Comparison of ENCODE assay signal across 11 cellular contexts in the genomic region with DNA sequence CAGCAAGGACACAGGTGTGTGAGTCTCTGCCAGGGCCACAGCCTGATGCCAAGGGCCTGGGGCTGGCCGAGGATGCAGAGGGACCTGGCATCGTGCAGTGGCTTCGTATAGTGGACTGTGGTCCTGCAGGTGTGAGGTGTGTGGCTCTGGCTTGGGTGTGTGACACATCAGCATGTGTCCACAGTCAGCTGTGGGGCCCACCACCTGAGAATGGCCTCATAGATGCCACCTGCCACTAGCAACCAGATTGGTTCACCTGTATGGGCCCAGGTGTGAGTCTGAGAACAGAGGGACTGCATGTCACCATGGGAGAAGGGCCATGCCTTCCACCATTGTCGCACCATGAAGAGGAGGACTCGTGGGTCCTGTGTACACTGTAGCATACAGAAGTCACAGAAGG. TPM values are rescaled to one million over a fixed set of nuclear protein-coding genes. Genes with fewer than 3 reads are reported as not detected.
A peak's percentile ranks its signal among the peaks of the same experiment; 100 is the strongest.
DNase-seq lines count a peak whose midpoint lies in the region; ATAC-seq, FAIRE-seq and TF ChIP-seq lines count a peak whose summit lies in the region.
"Had no signal": no experiment of that assay in that cellular context is flagged by ENCODE, and none has a peak within 500 bp of the region (broad histone marks: within the 10 kb centered on the region; RNA-seq: fewer than 3 reads in every experiment).

No MANE protein-coding gene starts in this region.

- no peaks in the 10 kb centered on the region for H3K36me3 Mint-ChIP-seq in mesothelial cell of epicardium
- H3K36me3 Mint-ChIP-seq in CD4-positive, alpha-beta T cell (ENCODE audit: low read depth) = no peaks in the 10 kb centered on the region
- H3K36me3 Mint-ChIP-seq: naive thymus-derived CD8-positive, alpha-beta T cell had no signal

- TF ChIP-seq RAD21 in K562 (CRISPR knock-in tag; conservative IDR thresholded peaks at IDR 0.05 in 1 of 2, IDR thresholded peaks at IDR 0.05 in 1 of 2) = no peak

- no peaks in the 10 kb centered on the region for H3K9me1 ChIP-seq in K562 (ENCODE audit: control insufficient read depth, insufficient read depth, low read length)

- POLR2A ChIA-PET in K562 (lab: Yijun Ruan, JAX) = interaction anchor here (1.5 kb wide), 1 partner anchor 12 kb away, joined by 4 read pairs; no protein-coding TSS in a partner anchor
- POLR2A ChIA-PET in CD4-positive, alpha-beta T cell (lab: Charles Lee) = no interaction called here

- peak overlapping the region in 1 of 2 experiments; percentile 70; a peak in 2 of 4 replicates for H3K9ac ChIP-seq in K562 (ENCODE audit: insufficient read depth in 1 of 2, low read depth in 2 of 2, low read length in 2 of 2)

- in situ Hi-C loops in K562 (cut with MboI) = no loop called here

- no peaks in the 10 kb centered on the region for H3K27me3 Mint-ChIP-seq in mesothelial cell of epicardium (ENCODE audit: low read depth)
- H3K27me3 Mint-ChIP-seq in CD4-positive, alpha-beta T cell = peaks cover 30% of the 10 kb centered on the region

- intact Hi-C loops in K562 (cut with micrococcal nuclease) (loop anchor here (2.0 kb wide), 1 partner anchor 17 kb away; no protein-coding TSS in a partner anchor), stomach (cut with DNase I; ENCODE audit: low total_unique reads) (no loop called here)
- intact Hi-C loops in CD4-positive, alpha-beta T cell (cut with DNase I, micrococcal nuclease) = no loop called here

- no peak for TF ChIP-seq EP300 in K562 (IDR thresholded peaks at IDR 0.05; ENCODE audit: low read length)
- TF ChIP-seq EP300 in stomach (IDR thresholded peaks at IDR 0.05) = no peak

- CTCF ChIA-PET in K562 (lab: Yijun Ruan, JAX; ENCODE audit: low intra/inter-chr PET ratio) = no interaction called here
- CTCF ChIA-PET in CD4-positive, alpha-beta T cell (lab: Charles Lee) = no interaction called here

- no peaks in the 10 kb centered on the region for H4K20me1 ChIP-seq in K562 (replicated peaks; ENCODE audit: control insufficient read depth, insufficient read depth, low read length)

- DNase-seq in HTR-8/SVneo (ENCODE audit: insufficient read length, low spot score) (no peak), K562 (ENCODE audit: extremely low read depth in 1 of 4, low spot score in 3 of 4) (peak in 1 of 4 experiments; percentile 2), mesothelial cell of epicardium (ENCODE audit: low spot score in 2 of 2, unreplicated experiment in 2 of 2) (no peak), stomach (no peak), NCI-H2107 treated with DMSO at 0.1 percent for 48 hours (lab: John Stamatoyannopoulos, UW; ENCODE audit: unreplicated experiment) (no peak)
- no peak for DNase-seq in CD4-positive, alpha-beta T cell
- DNase-seq: activated CD4-positive, alpha-beta T cell treated with anti-CD3 and anti-CD28 coated beads, Interleukin-2, amount 50 U/mL, for 4 hours; naive thymus-derived CD8-positive, alpha-beta T cell had no signal

- no peak overlapping the region for H2AFZ ChIP-seq in K562 (ENCODE audit: low read depth, low read length)

- H3K4me2 ChIP-seq in K562 (ENCODE audit: insufficient read depth, low read length) = no peak overlapping the region

- peaks cover 39% of the 10 kb centered on the region for H3K79me2 ChIP-seq in K562 (ENCODE audit: control insufficient read depth, insufficient read depth, low read length)

- peak; percentile 57 for FAIRE-seq in HTR-8/SVneo (lab: Jason Lieb, UNC)
- no peak for FAIRE-seq in K562 (lab: Jason Lieb, UNC)

- H3K4me3 ChIP-seq in K562 (no peak overlapping the region), stomach (peak overlapping the region; percentile 26 to 57 (median 40))

- BruUV-seq in K562 (replicated peaks; lab: Mats Ljungman, UMichigan) = no TSS peak

- H3K36me3 ChIP-seq in K562 (ENCODE audit: control insufficient read depth, insufficient read depth, low read length) (peaks cover 31% of the 10 kb centered on the region; the same call in 2 of the 3 replicates), stomach (no peaks in the 10 kb centered on the region)

- H3K9me3 Mint-ChIP-seq in mesothelial cell of epicardium = no peaks in the 10 kb centered on the region
- H3K9me3 Mint-ChIP-seq in CD4-positive, alpha-beta T cell = no peaks in the 10 kb centered on the region
- H3K9me3 Mint-ChIP-seq: naive thymus-derived CD8-positive, alpha-beta T cell had no signal

- H3K4me1 Mint-ChIP-seq in mesothelial cell of epicardium = peaks cover 40% of the 10 kb centered on the region
- no peaks in the 10 kb centered on the region for H3K4me1 Mint-ChIP-seq in CD4-positive, alpha-beta T cell (ENCODE audit: low read depth)

- H3K9me3 ChIP-seq in K562 (replicated peaks; ENCODE audit: control insufficient read depth, insufficient read depth, low read depth, low read length) (no peaks in the 10 kb centered on the region), stomach (no peaks in the 10 kb centered on the region)
- no peaks in the 10 kb centered on the region for H3K9me3 ChIP-seq in CD4-positive, alpha-beta T cell (ENCODE audit: control insufficient read depth, low read length)

- no peaks in the 10 kb centered on the region for H3K27me3 ChIP-seq in K562 (ENCODE audit: control insufficient read depth in 2 of 2, insufficient read depth in 2 of 2, low read length in 2 of 2)
- H3K27me3 ChIP-seq in stomach = peaks cover 0 to 26% (median 12%) of the 10 kb centered on the region in 3 donors
- H3K27me3 ChIP-seq in CD4-positive, alpha-beta T cell (ENCODE audit: control insufficient read depth, insufficient read depth, low read length) = peaks cover 16% of the 10 kb centered on the region

- ATAC-seq in K562 (no peak), HG02678 (IDR thresholded peaks at IDR 0.05; ENCODE audit: unreplicated experiment) (no peak), GM18517 (IDR thresholded peaks at IDR 0.05; ENCODE audit: unreplicated experiment) (no peak)
- no peak for ATAC-seq in CD4-positive, alpha-beta T cell (ENCODE audit: poor library complexity)
- ATAC-seq: naive thymus-derived CD8-positive, alpha-beta T cell had no signal

- H3K27ac Mint-ChIP-seq in mesothelial cell of epicardium = peak overlapping the region; percentile 25
- H3K27ac Mint-ChIP-seq in CD4-positive, alpha-beta T cell = no peak overlapping the region
- H3K27ac Mint-ChIP-seq: naive thymus-derived CD8-positive, alpha-beta T cell had no signal

- no peak overlapping the region for H3K4me3 Mint-ChIP-seq in mesothelial cell of epicardium
- H3K4me3 Mint-ChIP-seq in CD4-positive, alpha-beta T cell = no peak overlapping the region

- no peak for TF ChIP-seq CTCF in K562 (IDR thresholded peaks at IDR 0.05 in 2 of 3, conservative IDR thresholded peaks at IDR 0.05 in 1 of 3; ENCODE audit: insufficient read depth in 2 of 3, low read depth in 1 of 3, low read length in 3 of 3)
- no peak for TF ChIP-seq CTCF in mesothelial cell of epicardium (IDR thresholded peaks at IDR 0.05; ENCODE audit: unreplicated experiment)
- no peak for TF ChIP-seq CTCF in stomach (IDR thresholded peaks at IDR 0.05)
- no peak for TF ChIP-seq CTCF in CD4-positive, alpha-beta T cell (IDR thresholded peaks at IDR 0.05)

- no peak for TF ChIP-seq POLR2A in K562 (conservative IDR thresholded peaks at IDR 0.05)
- no peak for TF ChIP-seq POLR2A in stomach (IDR thresholded peaks at IDR 0.05)

- H3K4me1 ChIP-seq in K562 (replicated peaks in 1 of 2; ENCODE audit: control insufficient read depth in 2 of 2, insufficient read depth in 2 of 2, low read length in 2 of 2) (peaks cover 10 to 54% of the 10 kb centered on the region in 2 experiments; a peak in 4 of 5 replicates), stomach (peaks cover 23 to 73% (median 48%) of the 10 kb centered on the region in 4 donors)

- H3K27ac ChIP-seq in K562 (ENCODE audit: extremely low read depth, low read depth, low read length) (no peak overlapping the region), stomach (peak overlapping the region; percentile 73 to 92 (median 89))
- no peak overlapping the region for H3K27ac ChIP-seq in CD4-positive, alpha-beta T cell (ENCODE audit: low read depth, low read length)

- WGBS in K562 (ENCODE audit: insufficient coverage, low coverage, missing lambda C conversion rate) = 89% methylated on average over 5 of the region's 5 CpGs
- whole genome bisulfite sequencing in stomach, 5 donors = 55 to 86% (median 85%) methylated on average over 4 to 5 of the region's 5 CpGs

RNA-seq across cellular contexts. Expression of gene PPP1R14A, which starts 2.4 kb away (rescaled TPM):
- total RNA-seq in K562 (2011; cell fraction: chromatin; rRNA removed; ENCODE audit: low replicate concordance) = 6.6 and 11.8 TPM in 2 replicates
- 9.3 and 13.7 TPM in 2 replicates for total RNA-seq in K562 (2011; cell fraction: nucleolus; rRNA removed)
- total RNA-seq in K562 (2011; cell fraction: nucleoplasm; rRNA removed) = 11.6 and 12.5 TPM in 2 replicates
- total RNA-seq in K562 (2014; rRNA removed) (60.7 and 74.0 TPM in 2 replicates), K562 (2014; rRNA removed; fragmentation: Illumina TruSeq; extraction: Trizol) (0.80 and 1.7 TPM in 2 replicates), K562 (2015; rRNA removed; fragmentation: Illumina TruSeq; extraction: Trizol) (6.5 and 7.5 TPM in 2 replicates), K562 (2021) (107 TPM in 2 replicates), mesothelial cell of epicardium (13.6 to 14.8 TPM (median 13.8 TPM) in 3 replicates), stomach (100 to 1,000 TPM in 1 of 5 donors, 10 to 100 TPM in 3, 1 to 10 TPM in 1; 8.8 to 197 (median 31.6) TPM)
- polyA plus RNA-seq in K562 (2011; rRNA removed) (24.7 and 26.4 TPM in 2 replicates), K562 (2014; fragmentation: Illumina TruSeq; extraction: Trizol) (12.1 and 31.5 TPM in 2 replicates), K562 (2014; fragmentation: Nextera tagmentation; extraction: Ambion mirVana) (1 to 10 TPM in 1 of 2 experiments, under 1 TPM in 1; 0.44 to 1.1 TPM), K562 (2014; rRNA removed) (179 and 181 TPM in 2 replicates), stomach (100 to 1,000 TPM in 1 of 3 donors, 10 to 100 TPM in 2; 53.2 to 138 (median 54.9) TPM)
- polyA plus RNA-seq in K562 (2011; cell fraction: cytosol; rRNA removed) = 41.0 and 143 TPM in 2 replicates
- polyA plus RNA-seq in K562 (2011; cell fraction: nucleus; rRNA removed) = 21.3 and 32.8 TPM in 2 replicates
- 67.8 and 104 TPM in 2 replicates for polyA plus RNA-seq in K562 (2012)
- 1.6 and 1.9 TPM in 2 replicates for polyA minus RNA-seq in K562 (2011; rRNA and poly(A)+ RNA removed)
- polyA minus RNA-seq in K562 (2011; cell fraction: cytosol; rRNA and poly(A)+ RNA removed) = 10.9 and 22.5 TPM in 2 replicates
- 5.1 and 10.1 TPM in 2 replicates for polyA minus RNA-seq in K562 (2011; cell fraction: nucleus; rRNA and poly(A)+ RNA removed)
- not detected for total RNA-seq in CD4-positive, alpha-beta T cell
- total RNA-seq: M059J had no signal
- polyA plus RNA-seq: naive thymus-derived CD8-positive, alpha-beta T cell had no signal

RNA-seq across cellular contexts. Expression of gene SPINT2, which starts 10.6 kb away (rescaled TPM):
- 0.49 and 2.1 TPM in 2 replicates for total RNA-seq in K562 (2011; cell fraction: chromatin; rRNA removed; ENCODE audit: low replicate concordance)
- 1.7 and 3.2 TPM in 2 replicates for total RNA-seq in K562 (2011; cell fraction: nucleolus; rRNA removed)
- total RNA-seq in K562 (2011; cell fraction: nucleoplasm; rRNA removed) = 0.73 and 4.7 TPM in 2 replicates
- total RNA-seq in K562 (2014; rRNA removed) (1.0 and 3.5 TPM in 2 replicates), K562 (2014; rRNA removed; fragmentation: Illumina TruSeq; extraction: Trizol) (0.38 and 0.84 TPM in 2 replicates), K562 (2015; rRNA removed; fragmentation: Illumina TruSeq; extraction: Trizol) (0.65 and 1.4 TPM in 2 replicates), K562 (2021) (1.9 and 2.1 TPM in 2 replicates), mesothelial cell of epicardium (277 to 312 TPM (median 299 TPM) in 3 replicates), stomach (1,000 to 10,000 TPM in 1 of 5 donors, 100 to 1,000 TPM in 2, 10 to 100 TPM in 2; 29.8 to 1,508 (median 255) TPM)
- polyA plus RNA-seq in K562 (2011; rRNA removed) (4.5 and 4.6 TPM in 2 replicates), K562 (2014; fragmentation: Illumina TruSeq; extraction: Trizol) (3.6 and 4.4 TPM in 2 replicates), K562 (2014; fragmentation: Nextera tagmentation; extraction: Ambion mirVana) (1 to 10 TPM; 3.4 to 4.1 TPM), K562 (2014; rRNA removed) (0.93 and 1.6 TPM in 2 replicates), stomach (100 to 1,000 TPM in 2 of 3 donors, 10 to 100 TPM in 1; 54.5 to 255 (median 184) TPM)
- 3.5 and 6.8 TPM in 2 replicates for polyA plus RNA-seq in K562 (2011; cell fraction: cytosol; rRNA removed)
- polyA plus RNA-seq in K562 (2011; cell fraction: nucleus; rRNA removed) = 3.8 and 4.9 TPM in 2 replicates
- 0.69 and 1.3 TPM in 2 replicates for polyA plus RNA-seq in K562 (2012)
- polyA minus RNA-seq in K562 (2011; rRNA and poly(A)+ RNA removed) = 1.9 and 3.0 TPM in 2 replicates
- 4.6 TPM in 1 of 2 replicates, not detected in the other for polyA minus RNA-seq in K562 (2011; cell fraction: cytosol; rRNA and poly(A)+ RNA removed)
- polyA minus RNA-seq in K562 (2011; cell fraction: nucleus; rRNA and poly(A)+ RNA removed) = 0.40 and 2.0 TPM in 2 replicates
- 10 to 100 TPM; 25.4 to 26.5 TPM for total RNA-seq in CD4-positive, alpha-beta T cell

RNA-seq across cellular contexts. Expression of gene DPF1, which starts 29.8 kb away (rescaled TPM):
- total RNA-seq in K562 (2011; cell fraction: chromatin; rRNA removed; ENCODE audit: low replicate concordance) = 5.0 and 8.4 TPM in 2 replicates
- 4.9 and 7.2 TPM in 2 replicates for total RNA-seq in K562 (2011; cell fraction: nucleolus; rRNA removed)
- 5.0 and 6.9 TPM in 2 replicates for total RNA-seq in K562 (2011; cell fraction: nucleoplasm; rRNA removed)
- total RNA-seq in K562 (2014; rRNA removed) (4.1 and 4.6 TPM in 2 replicates), K562 (2014; rRNA removed; fragmentation: Illumina TruSeq; extraction: Trizol) (1.1 and 1.6 TPM in 2 replicates), K562 (2015; rRNA removed; fragmentation: Illumina TruSeq; extraction: Trizol) (2.2 and 2.3 TPM in 2 replicates), K562 (2021) (5.7 and 6.2 TPM in 2 replicates), mesothelial cell of epicardium (3.9 to 4.2 TPM (median 4.0 TPM) in 3 replicates), stomach (not detected)
- polyA plus RNA-seq in K562 (2011; rRNA removed) (3.1 and 3.6 TPM in 2 replicates), K562 (2014; fragmentation: Illumina TruSeq; extraction: Trizol) (3.8 and 5.0 TPM in 2 replicates), K562 (2014; fragmentation: Nextera tagmentation; extraction: Ambion mirVana) (under 1 TPM; 0.10 to 0.29 TPM), K562 (2014; rRNA removed) (4.2 and 5.5 TPM in 2 replicates), stomach (under 1 TPM in 2 of 3 donors, not detected in 1; 0.12 to 0.43 TPM)
- polyA plus RNA-seq in K562 (2011; cell fraction: cytosol; rRNA removed) = 5.9 and 11.0 TPM in 2 replicates
- polyA plus RNA-seq in K562 (2011; cell fraction: nucleus; rRNA removed) = 5.7 and 8.6 TPM in 2 replicates
- 1.1 and 3.6 TPM in 2 replicates for polyA plus RNA-seq in K562 (2012)
- 2.2 and 2.6 TPM in 2 replicates for polyA minus RNA-seq in K562 (2011; rRNA and poly(A)+ RNA removed)
- 1.0 and 2.2 TPM in 2 replicates for polyA minus RNA-seq in K562 (2011; cell fraction: cytosol; rRNA and poly(A)+ RNA removed)
- polyA minus RNA-seq in K562 (2011; cell fraction: nucleus; rRNA and poly(A)+ RNA removed) = 2.0 and 2.7 TPM in 2 replicates
- total RNA-seq in CD4-positive, alpha-beta T cell = not detected
- total RNA-seq: naive thymus-derived CD8-positive, alpha-beta T cell had no signal
- polyA plus RNA-seq: naive thymus-derived CD8-positive, alpha-beta T cell had no signal

RNA-seq across cellular contexts. Expression of gene C19orf33, which starts 50.3 kb away (rescaled TPM):
- total RNA-seq in K562 (2011; cell fraction: chromatin; rRNA removed; ENCODE audit: low replicate concordance) = not detected in 2 replicates
- not detected in 2 replicates for total RNA-seq in K562 (2011; cell fraction: nucleolus; rRNA removed)
- total RNA-seq in K562 (2011; cell fraction: nucleoplasm; rRNA removed) = not detected in 2 replicates
- total RNA-seq in K562 (2014; rRNA removed) = not detected in 2 replicates
- not detected in 2 replicates for total RNA-seq in K562 (2014; rRNA removed; fragmentation: Illumina TruSeq; extraction: Trizol)
- not detected in 2 replicates for total RNA-seq in K562 (2015; rRNA removed; fragmentation: Illumina TruSeq; extraction: Trizol)
- not detected in 2 replicates for total RNA-seq in K562 (2021)
- not detected in 2 replicates for polyA plus RNA-seq in K562 (2011; rRNA removed)
- polyA plus RNA-seq in K562 (2011; cell fraction: cytosol; rRNA removed) = 0.57 TPM in 1 of 2 replicates, not detected in the other
- polyA plus RNA-seq in K562 (2011; cell fraction: nucleus; rRNA removed) = not detected in 2 replicates
- polyA plus RNA-seq in K562 (2012) = 0.29 TPM in 1 of 2 replicates, not detected in the other
- polyA plus RNA-seq in K562 (2014; fragmentation: Illumina TruSeq; extraction: Trizol) = not detected in 2 replicates
- not detected for polyA plus RNA-seq in K562 (2014; fragmentation: Nextera tagmentation; extraction: Ambion mirVana)
- 3.2 TPM in 1 of 2 replicates, not detected in the other for polyA plus RNA-seq in K562 (2014; rRNA removed)
- polyA minus RNA-seq in K562 (2011; rRNA and poly(A)+ RNA removed) = not detected in 2 replicates
- polyA minus RNA-seq in K562 (2011; cell fraction: cytosol; rRNA and poly(A)+ RNA removed) = not detected in 2 replicates
- polyA minus RNA-seq in K562 (2011; cell fraction: nucleus; rRNA and poly(A)+ RNA removed) = 0.81 TPM in 1 of 2 replicates, not detected in the other
- 4.2 to 5.9 TPM (median 4.6 TPM) in 3 replicates for total RNA-seq in mesothelial cell of epicardium
- total RNA-seq in stomach = 100 to 1,000 TPM in 3 of 5 donors, 10 to 100 TPM in 2; 33.5 to 287 (median 171) TPM
- 1,000 to 10,000 TPM in 2 of 3 donors, 100 to 1,000 TPM in 1; 388 to 1,069 (median 1,022) TPM for polyA plus RNA-seq in stomach
- not detected for total RNA-seq in CD4-positive, alpha-beta T cell
- total RNA-seq: M059J had no signal

Comparison
In these comparisons a context has a peak if more than half of its experiments do, and no peak if none do; other contexts are left out.
1. H3K27ac ChIP-seq: peak in stomach (5 of 5); none in K562 (single experiment) and CD4-positive, alpha-beta T cell (single experiment).
2. RNA of gene SPINT2, which starts 10.6 kb away (total RNA-seq): 277 to 312 TPM in mesothelial cell of epicardium, 29.8 to 1,508 TPM in stomach and 25.4 to 26.5 TPM in CD4-positive, alpha-beta T cell; 0.38 to 4.7 TPM in K562; every median in the first group is over 4 times any median in the second.